Comparison of ENCODE assay signal across 20 cellular contexts in the genomic region with DNA sequence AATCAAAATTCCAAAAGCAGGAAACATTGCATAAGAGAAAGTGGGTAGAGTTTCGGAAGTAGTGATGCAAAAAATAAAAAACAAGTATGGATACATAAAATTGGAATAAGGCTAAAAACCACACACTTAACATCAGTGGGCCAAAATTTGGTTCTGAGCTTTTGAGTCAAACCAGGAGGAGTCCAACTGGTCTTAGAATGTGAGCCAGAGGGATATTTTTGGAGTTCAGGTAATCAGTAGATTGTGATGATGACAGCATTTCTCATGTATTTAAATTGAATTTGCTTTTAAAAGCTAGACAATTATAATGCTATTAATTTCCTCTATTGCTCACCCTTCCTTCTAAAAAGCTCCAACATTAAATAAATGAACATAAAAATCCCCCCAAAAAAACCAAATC.
"Had no signal": no experiment of that assay in that cellular context is flagged by ENCODE, and none has a peak within 500 bp of the region (broad histone marks: within the 10 kb centered on the region; RNA-seq: fewer than 3 reads in every experiment).

No MANE protein-coding gene starts in this region.

- ATAC-seq: effector memory CD8-positive, alpha-beta T cell; left lung had no signal

- DNase-seq: activated CD4-positive, alpha-beta T cell treated with anti-CD3 and anti-CD28 coated beads for 1 hour; amygdala; colonic mucosa; dorsolateral prefrontal cortex; effector memory CD8-positive, alpha-beta T cell; hippocampal formation; kidney glomerular epithelial cell; left lung; naive thymus-derived CD4-positive, alpha-beta T cell; spleen; stimulated activated CD4-positive, alpha-beta T cell treated with anti-CD3 and anti-CD28 coated beads, Interleukin-4, amount 100 ng/mL, for 1 hour; substantia nigra; T-cell; thyroid gland had no signal

- H3K27ac Mint-ChIP-seq: effector memory CD8-positive, alpha-beta T cell; naive thymus-derived CD4-positive, alpha-beta T cell; stimulated activated naive CD8-positive, alpha-beta T cell treated with anti-CD3 and anti-CD28 coated beads, Interleukin-15, Interleukin-2, amounts not matched to agents 100 ng/mL and 50 ng/mL, for 24 hours; T-cell; T-helper 2 cell treated with Interferon-gamma antibody and Interleukin-4, amounts not matched to agents 5 μg/mL and 100 μg/mL, for 36 hours had no signal

- H3K4me3 ChIP-seq: colonic mucosa, esophagus muscularis mucosa, left lung, lung, prostate gland, right atrium auricular region, thyroid gland had no signal

- H3K27me3 Mint-ChIP-seq: stimulated activated naive CD8-positive, alpha-beta T cell treated with anti-CD3 and anti-CD28 coated beads, Interleukin-15, Interleukin-2, amounts not matched to agents 100 ng/mL and 50 ng/mL, for 24 hours had no signal

- H3K4me3 Mint-ChIP-seq: effector memory CD8-positive, alpha-beta T cell; stimulated activated naive CD8-positive, alpha-beta T cell treated with anti-CD3 and anti-CD28 coated beads, Interleukin-15, Interleukin-2, amounts not matched to agents 100 ng/mL and 50 ng/mL, for 24 hours; T-cell; T-helper 2 cell treated with Interferon-gamma antibody and Interleukin-4, amounts not matched to agents 5 μg/mL and 100 μg/mL, for 36 hours had no signal

- H3K9me3 Mint-ChIP-seq: effector memory CD8-positive, alpha-beta T cell; naive thymus-derived CD4-positive, alpha-beta T cell; stimulated activated naive CD8-positive, alpha-beta T cell treated with anti-CD3 and anti-CD28 coated beads, Interleukin-15, Interleukin-2, amounts not matched to agents 100 ng/mL and 50 ng/mL, for 24 hours; T-cell; T-helper 2 cell treated with Interferon-gamma antibody and Interleukin-4, amounts not matched to agents 5 μg/mL and 100 μg/mL, for 36 hours had no signal

- H3K36me3 Mint-ChIP-seq: T-cell had no signal
